Comparison of ENCODE assay signal across 22 cellular contexts in the genomic region with DNA sequence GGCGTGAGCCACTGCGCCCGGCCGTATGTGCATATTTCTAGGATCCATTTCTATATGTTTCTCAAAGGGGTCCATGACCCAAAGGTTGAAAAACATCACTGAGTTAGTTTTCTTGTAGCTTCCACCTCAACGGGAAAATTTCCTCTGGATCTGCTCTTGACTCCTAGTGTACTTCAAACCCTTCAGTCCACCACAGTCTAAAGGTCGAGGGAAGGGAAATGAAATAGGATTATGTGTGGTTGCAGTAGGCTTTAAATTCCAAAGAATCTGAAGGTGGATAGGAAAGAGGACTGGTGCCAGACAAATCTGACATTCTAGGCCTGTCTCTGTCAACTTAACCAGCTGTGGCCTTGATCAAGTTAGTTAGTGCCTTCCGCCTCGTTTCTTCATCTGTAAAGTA. TPM values are rescaled to one million over a fixed set of nuclear protein-coding genes. Genes with fewer than 3 reads are reported as not detected.
"Had no signal": no experiment of that assay in that cellular context is flagged by ENCODE, and none has a peak within 500 bp of the region (broad histone marks: within the 10 kb centered on the region; RNA-seq: fewer than 3 reads in every experiment).

No MANE protein-coding gene starts in this region.

- H3K4me3 ChIP-seq: colonic mucosa, gastroesophageal sphincter, ovary, suprapubic skin had no signal

- H3K27ac ChIP-seq: lower lobe of right lung, ovary, SJSA1, suprapubic skin had no signal

- H3K27ac Mint-ChIP-seq: activated B cell treated with CpG ODN at 0.5 μM for 24 hours; activated CD4-positive, alpha-beta memory T cell treated with anti-CD3 and anti-CD28 coated beads for 36 hours; activated CD8-positive, alpha-beta memory T cell treated with anti-CD3 and anti-CD28 coated beads, Interleukin-2, amount 10 ng/mL, durations not matched to agents 7 days and 5 days; effector memory CD8-positive, alpha-beta T cell; naive B cell had no signal

- ATAC-seq: gastroesophageal sphincter had no signal

- H3K4me3 Mint-ChIP-seq: activated B cell treated with CpG ODN at 0.5 μM for 24 hours; activated CD4-positive, alpha-beta memory T cell treated with anti-CD3 and anti-CD28 coated beads for 36 hours; activated CD8-positive, alpha-beta memory T cell treated with anti-CD3 and anti-CD28 coated beads, Interleukin-2, amount 10 ng/mL, durations not matched to agents 7 days and 5 days had no signal

- DNase-seq: activated B cell treated with CpG ODN at 0.5 μM for 24 hours; activated naive CD8-positive, alpha-beta T cell treated with anti-CD3 and anti-CD28 coated beads, Interleukin-2, amount 10 ng/mL, durations not matched to agents 7 days and 5 days; esophagus squamous epithelium; islet precursor cell; lower lobe of right lung had no signal

- H3K27me3 ChIP-seq: breast epithelium, colonic mucosa, dorsolateral prefrontal cortex, esophagus squamous epithelium, gastroesophageal sphincter, heart left ventricle, ovary, right atrium auricular region, SJSA1, suprapubic skin had no signal

- H3K4me1 ChIP-seq: breast epithelium had no signal

- H3K9me3 Mint-ChIP-seq: activated B cell treated with CpG ODN at 0.5 μM for 24 hours; activated CD4-positive, alpha-beta memory T cell treated with anti-CD3 and anti-CD28 coated beads for 36 hours; activated naive CD8-positive, alpha-beta T cell treated with anti-CD3 and anti-CD28 coated beads, Interleukin-2, amount 10 ng/mL, durations not matched to agents 7 days and 5 days; activated T-helper 2 cell treated with anti-CD3 and anti-CD28 coated beads, Interferon-gamma antibody, Interleukin-2, Interleukin-4, amounts not matched to agents 10 μg/mL and 5 μg/mL and 100 μg/mL, durations not matched to agents 14 hours and 24 hours and 36 hours; effector memory CD8-positive, alpha-beta T cell; naive B cell; stimulated activated naive CD8-positive, alpha-beta T cell treated with anti-CD3 and anti-CD28 coated beads, Interleukin-15, amount 100 ng/mL, for 72 hours; T-helper 1 cell treated with Interleukin-12 subunit alpha and Interleukin-12 subunit beta and Interleukin-4 antibody, amounts not matched to agents 30 μg/mL and 1 μg/mL, for 36 hours had no signal

- H3K27me3 Mint-ChIP-seq: activated B cell treated with CpG ODN at 0.5 μM for 24 hours; activated CD8-positive, alpha-beta memory T cell treated with anti-CD3 and anti-CD28 coated beads, Interleukin-2, amount 10 ng/mL, durations not matched to agents 7 days and 5 days; naive B cell had no signal

- H3K9me3 ChIP-seq: breast epithelium, colonic mucosa, esophagus squamous epithelium, gastroesophageal sphincter, heart left ventricle, lower lobe of right lung, ovary, psoas muscle, right atrium auricular region, SJSA1, suprapubic skin had no signal

- H3K36me3 ChIP-seq: ovary had no signal

RNA-seq across cellular contexts. Expression of gene PMEL, which starts 29.5 kb away (rescaled TPM):
- total RNA-seq: activated B cell treated with CpG ODN at 0.5 μM for 24 hours had no signal
